In the genomic region with DNA sequence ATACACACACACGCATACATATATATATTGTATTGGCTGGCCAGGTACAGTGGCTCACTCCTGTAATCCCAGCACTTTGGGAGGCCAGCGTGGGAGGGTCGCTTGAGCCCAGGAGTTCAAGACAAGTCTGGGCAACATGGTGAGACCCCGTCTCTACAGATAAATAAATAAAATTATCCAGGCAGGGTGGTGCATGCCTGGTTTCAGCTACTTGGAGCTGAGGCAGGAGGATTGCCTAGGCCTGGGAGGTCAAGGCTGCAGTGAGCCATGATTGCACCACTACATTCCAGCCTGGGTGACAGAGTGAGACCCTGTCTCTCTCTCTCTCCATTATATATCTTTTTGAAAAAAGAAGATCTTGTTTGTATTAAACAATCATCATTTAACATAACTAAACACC, we compare ENCODE assay signal across 17 cellular contexts. TPM values are rescaled to one million over a fixed set of nuclear protein-coding genes. Genes with fewer than 3 reads are reported as not detected.
DNase-seq lines count a peak whose midpoint lies in the region; ATAC-seq and TF ChIP-seq lines count a peak whose summit lies in the region.
"Had no signal": no experiment of that assay in that cellular context is flagged by ENCODE, and none has a peak within 500 bp of the region (broad histone marks: within the 10 kb centered on the region; RNA-seq: fewer than 3 reads in every experiment).

No MANE protein-coding gene starts in this region.

- no peak overlapping the region for H3K9ac ChIP-seq in IMR-90 (ENCODE audit: low read depth, low read length)

- H3K4me1 ChIP-seq in left ventricle myocardium inferior (peaks cover 84% of the 10 kb centered on the region), IMR-90 (ENCODE audit: control insufficient read depth, insufficient read depth, low read length) (peaks cover 45% of the 10 kb centered on the region)
- H3K4me1 ChIP-seq: HAP-1 had no signal

- no peak overlapping the region for H3K4me3 Mint-ChIP-seq in naive thymus-derived CD8-positive, alpha-beta T cell

- peaks cover 36% of the 10 kb centered on the region for H3K9me1 ChIP-seq in IMR-90 (ENCODE audit: insufficient read depth, low read length)

- peak overlapping the region; percentile 17 for H3K27ac ChIP-seq in left ventricle myocardium inferior (replicated peaks)
- H3K27ac ChIP-seq in IMR-90 (ENCODE audit: insufficient read depth, low read length) = no peak overlapping the region
- H3K27ac ChIP-seq: GM23248 had no signal

- H3K23ac ChIP-seq in IMR-90 (ENCODE audit: low read depth, low read length) = no peak overlapping the region

- no CpG with 5 or more reads among the region's 4 CpGs for WGBS in IMR-90 (ENCODE audit: extremely low coverage in 2 of 2, insufficient read length in 1 of 2), 2 experiments

- H4K91ac ChIP-seq in IMR-90 (ENCODE audit: insufficient read depth, low read depth, low read length) = peak overlapping the region; percentile 12; the same call in 1 of the 2 replicates

- 0 out of 2 replicates have a peak overlapping the region, but pooled peaks have one; percentile 16 for H2AK5ac ChIP-seq in IMR-90 (ENCODE audit: low read depth, low read length)

- no peak overlapping the region for H2AFZ ChIP-seq in IMR-90 (replicated peaks; ENCODE audit: low read length, poor library complexity)
- H2AFZ ChIP-seq: GM23248 had no signal

- no peak overlapping the region for H3K14ac ChIP-seq in IMR-90 (replicated peaks; ENCODE audit: low read depth, low read length)

- DNase-seq in left ventricle myocardium inferior (no peak), Right ventricle myocardium inferior (ENCODE audit: missing footprints) (no peak), IMR-90 (no peak), islet precursor cell (no peak), HT-29 (ENCODE audit: low spot score) (no peak), NCI-H1092 treated with DMSO at 0.1 percent for 48 hours (lab: John Stamatoyannopoulos, UW) (no peak)
- no peak for DNase-seq in naive thymus-derived CD8-positive, alpha-beta T cell
- DNase-seq: Caco-2, GDM1, GM23248, NCI-H1105, NCI-H2081 treated with DMSO at 0.1 percent for 48 hours, NCI-H446 treated with DMSO at 0.1 percent for 48 hours, SHP77 had no signal

- ATAC-seq in Right ventricle myocardium inferior (no peak), IMR-90 (ENCODE audit: low read depth) (no peak)
- no peak for ATAC-seq in naive thymus-derived CD8-positive, alpha-beta T cell
- ATAC-seq: K562 had no signal

- dilution Hi-C loops in IMR-90 (cut with HindIII; ENCODE audit: low sequenced_read_pairs, unreplicated experiment) = no loop called here

- intact Hi-C loops in left ventricle myocardium inferior (cut with micrococcal nuclease) (no loop called here), Right ventricle myocardium inferior (cut with DNase I) (loop anchor here (5.0 kb wide), 1 partner anchor 359 kb away; no protein-coding TSS in a partner anchor), IMR-90 (cut with micrococcal nuclease) (no loop called here)

- CTCF ChIA-PET in IMR-90 (lab: Yijun Ruan, JAX) = no interaction called here

- TF ChIP-seq CTCF in left ventricle myocardium inferior (IDR thresholded peaks at IDR 0.05; ENCODE audit: borderline replicate concordance) = no peak
- TF ChIP-seq CTCF in IMR-90 (conservative IDR thresholded peaks at IDR 0.05; ENCODE audit: low read depth, low read length) = no peak

- H3K56ac ChIP-seq in IMR-90 (ENCODE audit: extremely low read depth, insufficient read depth, low read length) = no peak overlapping the region

- BruUV-seq in IMR-90 (replicated peaks; lab: Mats Ljungman, UMichigan) = no TSS peak

- H2BK20ac ChIP-seq in IMR-90 (ENCODE audit: low read depth, low read length) = no peak overlapping the region

- peak overlapping the region in 8 of 10 donors; percentile 14 to 100 (median 44) for H3K27ac Mint-ChIP-seq in naive thymus-derived CD8-positive, alpha-beta T cell

- H2BK120ac ChIP-seq in IMR-90 (ENCODE audit: low read depth, low read length) = peak overlapping the region; percentile 21; the same call in 1 of the 2 replicates

- POLR2A ChIA-PET in IMR-90 (lab: Charles Lee; ENCODE audit: unreplicated experiment) = no interaction called here
- POLR2A ChIA-PET in naive thymus-derived CD8-positive, alpha-beta T cell (lab: Charles Lee) = interaction anchor here (1.2 to 16.9 kb wide), 3 partner anchors 10 to 55 kb away, joined by 3 to 398 read pairs (median 45); a partner anchor contains a TSS

- H3K27me3 Mint-ChIP-seq in naive thymus-derived CD8-positive, alpha-beta T cell = no peaks in the 10 kb centered on the region

- H3K9me3 ChIP-seq in left ventricle myocardium inferior (replicated peaks) (no peaks in the 10 kb centered on the region), IMR-90 (ENCODE audit: control insufficient read depth, insufficient read depth, low read length) (no peaks in the 10 kb centered on the region)
- H3K9me3 ChIP-seq: Caco-2, HAP-1 had no signal

- no peak overlapping the region for H4K5ac ChIP-seq in IMR-90 (ENCODE audit: low read depth, low read length)

- H3K4ac ChIP-seq in IMR-90 (ENCODE audit: low read depth, low read length) = 0 out of 2 replicates have a peak overlapping the region, but pooled peaks have one; percentile 26

- H4K20me1 ChIP-seq in IMR-90 (ENCODE audit: insufficient read depth, low read length) = no peaks in the 10 kb centered on the region

- H4K8ac ChIP-seq in IMR-90 (ENCODE audit: low read depth in 2 of 2, low read length in 2 of 2) = no peak overlapping the region

- in situ Hi-C loops in IMR-90 (cut with MboI; ENCODE audit: low sequenced_read_pairs) = loop anchor here (25.0 kb wide), 1 partner anchor 384 kb away; no protein-coding TSS in a partner anchor

- no peak overlapping the region for H2BK5ac ChIP-seq in IMR-90 (ENCODE audit: low read depth, low read length, poor library complexity, severe bottlenecking)

- peaks cover 53 to 86% (median 82%) of the 10 kb centered on the region in 4 donors for H3K4me1 Mint-ChIP-seq in naive thymus-derived CD8-positive, alpha-beta T cell

- H3K27me3 ChIP-seq in left ventricle myocardium inferior (ENCODE audit: low read depth) (no peaks in the 10 kb centered on the region), IMR-90 (ENCODE audit: control insufficient read depth, insufficient read depth, low read length) (no peaks in the 10 kb centered on the region)

- H3K36me3 ChIP-seq in left ventricle myocardium inferior (no peaks in the 10 kb centered on the region), IMR-90 (ENCODE audit: control insufficient read depth, insufficient read depth, low read length) (no peaks in the 10 kb centered on the region)
- H3K36me3 ChIP-seq: HAP-1 had no signal

- no peak overlapping the region for H2BK15ac ChIP-seq in IMR-90 (ENCODE audit: low read depth, low read length)

- TF ChIP-seq POLR2A in IMR-90 (IDR thresholded peaks at IDR 0.05; ENCODE audit: low read depth, low read length) = no peak

- no peak for TF ChIP-seq RAD21 in IMR-90 (IDR thresholded peaks at IDR 0.05; ENCODE audit: low read length)

- H3K18ac ChIP-seq in IMR-90 (ENCODE audit: low read depth, low read length) = no peak overlapping the region

- no peak overlapping the region for H3K4me2 ChIP-seq in IMR-90 (ENCODE audit: low read depth, low read length)

- H3K4me3 ChIP-seq in left ventricle myocardium inferior = no peak overlapping the region
- no peak overlapping the region for H3K4me3 ChIP-seq in IMR-90 (ENCODE audit: insufficient read depth, low read depth, low read length)
- H3K4me3 ChIP-seq: GM23248, HAP-1, K562, SK-N-MC had no signal

- no peaks in the 10 kb centered on the region for H3K9me3 Mint-ChIP-seq in naive thymus-derived CD8-positive, alpha-beta T cell

- H2AK9ac ChIP-seq in IMR-90 (replicated peaks; ENCODE audit: low read depth, low read length, poor library complexity) = no peak overlapping the region

- no peaks in the 10 kb centered on the region for H3K36me3 Mint-ChIP-seq in naive thymus-derived CD8-positive, alpha-beta T cell

- peaks cover 0 to 41% of the 10 kb centered on the region in 2 experiments; a peak in 2 of 4 replicates for H3K79me1 ChIP-seq in IMR-90 (ENCODE audit: low read depth in 1 of 2, low read length in 2 of 2)

TF ChIP-seq in IMR-90, 13 proteins besides CTCF, POLR2A, EP300 and RAD21 (continues in another document):
- TF ChIP-seq MAZ (IDR thresholded peaks at IDR 0.05; ENCODE audit: borderline replicate concordance, low read depth, low read length) (no peak), RCOR1 (IDR thresholded peaks at IDR 0.05; ENCODE audit: insufficient replicate concordance, low read length) (no peak), MXI1 (IDR thresholded peaks at IDR 0.05; ENCODE audit: borderline replicate concordance, low read depth, low read length) (no peak), CHD1 (IDR thresholded peaks at IDR 0.05; ENCODE audit: low read depth, low read length) (no peak), BHLHE40 (IDR thresholded peaks at IDR 0.05; ENCODE audit: low read depth, low read length) (no peak), SMC3 (IDR thresholded peaks at IDR 0.05; ENCODE audit: low read depth, low read length) (no peak), CEBPB (IDR thresholded peaks at IDR 0.05; ENCODE audit: low read depth, low read length) (no peak), RFX5 (IDR thresholded peaks at IDR 0.05; ENCODE audit: low read depth, low read length) (no peak)
- TF ChIP-seq, protein P1, sequence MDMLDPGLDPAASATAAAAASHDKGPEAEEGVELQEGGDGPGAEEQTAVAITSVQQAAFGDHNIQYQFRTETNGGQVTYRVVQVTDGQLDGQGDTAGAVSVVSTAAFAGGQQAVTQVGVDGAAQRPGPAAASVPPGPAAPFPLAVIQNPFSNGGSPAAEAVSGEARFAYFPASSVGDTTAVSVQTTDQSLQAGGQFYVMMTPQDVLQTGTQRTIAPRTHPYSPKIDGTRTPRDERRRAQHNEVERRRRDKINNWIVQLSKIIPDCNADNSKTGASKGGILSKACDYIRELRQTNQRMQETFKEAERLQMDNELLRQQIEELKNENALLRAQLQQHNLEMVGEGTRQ (IDR thresholded peaks at IDR 0.05; ENCODE audit: low read depth, low read length) = no peak

RNA-seq across cellular contexts. Expression of a gene that starts 4.6 kb away (rescaled TPM):
- 11.3 TPM for total RNA-seq in left ventricle myocardium inferior
- total RNA-seq in Right ventricle myocardium inferior = 16.5 TPM
- total RNA-seq in IMR-90 (2012; rRNA removed) = 5.0 TPM in 2 replicates
- 2.9 and 3.1 TPM in 2 replicates for polyA plus RNA-seq in IMR-90 (2012; rRNA removed)
- 1.9 and 2.6 TPM in 2 replicates for polyA plus RNA-seq in IMR-90 (2012; cell fraction: cytosol; rRNA removed)
- 6.1 and 7.9 TPM in 2 replicates for polyA plus RNA-seq in IMR-90 (2012; cell fraction: nucleus; rRNA removed; ENCODE audit: low replicate concordance)
- 10 to 100 TPM; 47.1 to 48.2 TPM for total RNA-seq in naive thymus-derived CD8-positive, alpha-beta T cell
- 1 to 10 TPM; 2.4 to 4.6 (median 4.5) TPM for polyA plus RNA-seq in naive thymus-derived CD8-positive, alpha-beta T cell
- not detected in 2 replicates for total RNA-seq in HT-29 (2014; rRNA removed; shearing (Covaris generic))

RNA-seq across cellular contexts. Expression of a gene that starts 13.8 kb away (rescaled TPM):
- total RNA-seq in left ventricle myocardium inferior = 85.0 TPM
- 84.7 TPM for total RNA-seq in Right ventricle myocardium inferior
- 32.4 and 59.2 TPM in 2 replicates for total RNA-seq in IMR-90 (2012; rRNA removed)
- polyA plus RNA-seq in IMR-90 (2012; rRNA removed) = 31.7 and 40.4 TPM in 2 replicates
- polyA plus RNA-seq in IMR-90 (2012; cell fraction: cytosol; rRNA removed) = 13.3 and 15.9 TPM in 2 replicates
- polyA plus RNA-seq in IMR-90 (2012; cell fraction: nucleus; rRNA removed; ENCODE audit: low replicate concordance) = 5.0 and 14.4 TPM in 2 replicates
- 10 to 100 TPM; 17.9 to 22.5 TPM for total RNA-seq in naive thymus-derived CD8-positive, alpha-beta T cell
- 10 to 100 TPM; 61.6 to 87.6 (median 67.6) TPM for polyA plus RNA-seq in naive thymus-derived CD8-positive, alpha-beta T cell
- total RNA-seq in HT-29 (2014; rRNA removed; shearing (Covaris generic)) = 56.9 and 60.8 TPM in 2 replicates
